1 cellular context compared by ENCODE assay signal in the genomic region with DNA sequence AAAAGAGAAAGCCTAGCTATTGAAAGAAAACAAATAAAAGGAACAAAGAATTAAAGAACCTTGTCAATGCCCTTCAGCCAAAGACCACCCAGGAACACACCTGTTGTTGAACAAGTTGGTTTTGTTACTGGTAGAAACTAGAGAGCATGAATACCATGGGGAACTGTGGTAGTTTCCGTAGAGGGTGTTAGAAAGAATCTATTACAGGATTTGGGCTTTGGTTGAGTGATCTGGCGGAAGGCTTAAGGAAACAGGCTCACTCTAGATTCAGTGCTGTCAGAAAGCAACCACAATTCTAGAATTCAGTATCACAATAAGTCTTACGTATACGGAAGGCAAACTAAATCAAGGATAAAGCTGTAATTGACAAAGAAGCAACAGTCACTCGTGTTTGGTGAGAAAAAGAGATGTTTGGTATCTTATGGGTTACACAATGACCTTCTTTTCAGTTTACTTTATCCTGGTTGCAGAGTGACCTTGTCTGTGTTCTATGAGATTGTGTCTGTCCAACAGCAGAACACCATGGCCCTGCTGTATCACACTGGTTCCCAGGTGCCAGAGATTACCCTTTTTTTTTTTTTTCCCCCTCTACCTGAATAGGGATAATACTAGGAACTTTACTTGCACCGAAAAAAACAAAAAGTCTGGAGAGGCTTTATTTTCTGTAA.
TF ChIP-seq lines count a peak whose summit lies in the region.

No MANE protein-coding gene starts in this region.

TF ChIP-seq in GM23338, 12 proteins besides CTCF, POLR2A, EP300 and RAD21 (continued from another document):
- TF ChIP-seq, protein P1, sequence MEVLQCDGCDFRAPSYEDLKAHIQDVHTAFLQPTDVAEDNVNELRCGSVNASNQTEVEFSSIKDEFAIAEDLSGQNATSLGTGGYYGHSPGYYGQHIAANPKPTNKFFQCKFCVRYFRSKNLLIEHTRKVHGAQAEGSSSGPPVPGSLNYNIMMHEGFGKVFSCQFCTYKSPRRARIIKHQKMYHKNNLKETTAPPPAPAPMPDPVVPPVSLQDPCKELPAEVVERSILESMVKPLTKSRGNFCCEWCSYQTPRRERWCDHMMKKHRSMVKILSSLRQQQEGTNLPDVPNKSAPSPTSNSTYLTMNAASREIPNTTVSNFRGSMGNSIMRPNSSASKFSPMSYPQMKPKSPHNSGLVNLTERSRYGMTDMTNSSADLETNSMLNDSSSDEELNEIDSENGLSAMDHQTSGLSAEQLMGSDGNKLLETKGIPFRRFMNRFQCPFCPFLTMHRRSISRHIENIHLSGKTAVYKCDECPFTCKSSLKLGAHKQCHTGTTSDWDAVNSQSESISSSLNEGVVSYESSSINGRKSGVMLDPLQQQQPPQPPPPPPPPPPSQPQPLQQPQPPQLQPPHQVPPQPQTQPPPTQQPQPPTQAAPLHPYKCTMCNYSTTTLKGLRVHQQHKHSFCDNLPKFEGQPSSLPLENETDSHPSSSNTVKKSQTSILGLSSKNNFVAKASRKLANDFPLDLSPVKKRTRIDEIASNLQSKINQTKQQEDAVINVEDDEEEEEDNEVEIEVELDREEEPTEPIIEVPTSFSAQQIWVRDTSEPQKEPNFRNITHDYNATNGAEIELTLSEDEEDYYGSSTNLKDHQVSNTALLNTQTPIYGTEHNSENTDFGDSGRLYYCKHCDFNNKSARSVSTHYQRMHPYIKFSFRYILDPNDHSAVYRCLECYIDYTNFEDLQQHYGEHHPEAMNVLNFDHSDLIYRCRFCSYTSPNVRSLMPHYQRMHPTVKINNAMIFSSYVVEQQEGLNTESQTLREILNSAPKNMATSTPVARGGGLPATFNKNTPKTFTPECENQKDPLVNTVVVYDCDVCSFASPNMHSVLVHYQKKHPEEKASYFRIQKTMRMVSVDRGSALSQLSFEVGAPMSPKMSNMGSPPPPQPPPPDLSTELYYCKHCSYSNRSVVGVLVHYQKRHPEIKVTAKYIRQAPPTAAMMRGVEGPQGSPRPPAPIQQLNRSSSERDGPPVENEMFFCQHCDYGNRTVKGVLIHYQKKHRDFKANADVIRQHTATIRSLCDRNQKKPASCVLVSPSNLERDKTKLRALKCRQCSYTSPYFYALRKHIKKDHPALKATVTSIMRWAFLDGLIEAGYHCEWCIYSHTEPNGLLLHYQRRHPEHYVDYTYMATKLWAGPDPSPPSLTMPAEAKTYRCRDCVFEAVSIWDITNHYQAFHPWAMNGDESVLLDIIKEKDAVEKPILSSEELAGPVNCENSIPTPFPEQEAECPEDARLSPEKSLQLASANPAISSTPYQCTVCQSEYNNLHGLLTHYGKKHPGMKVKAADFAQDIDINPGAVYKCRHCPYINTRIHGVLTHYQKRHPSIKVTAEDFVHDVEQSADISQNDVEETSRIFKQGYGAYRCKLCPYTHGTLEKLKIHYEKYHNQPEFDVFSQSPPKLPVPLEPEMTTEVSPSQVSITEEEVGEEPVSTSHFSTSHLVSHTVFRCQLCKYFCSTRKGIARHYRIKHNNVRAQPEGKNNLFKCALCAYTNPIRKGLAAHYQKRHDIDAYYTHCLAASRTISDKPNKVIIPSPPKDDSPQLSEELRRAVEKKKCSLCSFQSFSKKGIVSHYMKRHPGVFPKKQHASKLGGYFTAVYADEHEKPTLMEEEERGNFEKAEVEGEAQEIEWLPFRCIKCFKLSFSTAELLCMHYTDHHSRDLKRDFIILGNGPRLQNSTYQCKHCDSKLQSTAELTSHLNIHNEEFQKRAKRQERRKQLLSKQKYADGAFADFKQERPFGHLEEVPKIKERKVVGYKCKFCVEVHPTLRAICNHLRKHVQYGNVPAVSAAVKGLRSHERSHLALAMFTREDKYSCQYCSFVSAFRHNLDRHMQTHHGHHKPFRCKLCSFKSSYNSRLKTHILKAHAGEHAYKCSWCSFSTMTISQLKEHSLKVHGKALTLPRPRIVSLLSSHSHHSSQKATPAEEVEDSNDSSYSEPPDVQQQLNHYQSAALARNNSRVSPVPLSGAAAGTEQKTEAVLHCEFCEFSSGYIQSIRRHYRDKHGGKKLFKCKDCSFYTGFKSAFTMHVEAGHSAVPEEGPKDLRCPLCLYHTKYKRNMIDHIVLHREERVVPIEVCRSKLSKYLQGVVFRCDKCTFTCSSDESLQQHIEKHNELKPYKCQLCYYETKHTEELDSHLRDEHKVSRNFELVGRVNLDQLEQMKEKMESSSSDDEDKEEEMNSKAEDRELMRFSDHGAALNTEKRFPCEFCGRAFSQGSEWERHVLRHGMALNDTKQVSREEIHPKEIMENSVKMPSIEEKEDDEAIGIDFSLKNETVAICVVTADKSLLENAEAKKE (CRISPR knock-in tag; IDR thresholded peaks at IDR 0.05), result 0 out of 2 replicates have a peak, but pooled peaks have one; percentile 44
- TF ChIP-seq, protein P2, sequence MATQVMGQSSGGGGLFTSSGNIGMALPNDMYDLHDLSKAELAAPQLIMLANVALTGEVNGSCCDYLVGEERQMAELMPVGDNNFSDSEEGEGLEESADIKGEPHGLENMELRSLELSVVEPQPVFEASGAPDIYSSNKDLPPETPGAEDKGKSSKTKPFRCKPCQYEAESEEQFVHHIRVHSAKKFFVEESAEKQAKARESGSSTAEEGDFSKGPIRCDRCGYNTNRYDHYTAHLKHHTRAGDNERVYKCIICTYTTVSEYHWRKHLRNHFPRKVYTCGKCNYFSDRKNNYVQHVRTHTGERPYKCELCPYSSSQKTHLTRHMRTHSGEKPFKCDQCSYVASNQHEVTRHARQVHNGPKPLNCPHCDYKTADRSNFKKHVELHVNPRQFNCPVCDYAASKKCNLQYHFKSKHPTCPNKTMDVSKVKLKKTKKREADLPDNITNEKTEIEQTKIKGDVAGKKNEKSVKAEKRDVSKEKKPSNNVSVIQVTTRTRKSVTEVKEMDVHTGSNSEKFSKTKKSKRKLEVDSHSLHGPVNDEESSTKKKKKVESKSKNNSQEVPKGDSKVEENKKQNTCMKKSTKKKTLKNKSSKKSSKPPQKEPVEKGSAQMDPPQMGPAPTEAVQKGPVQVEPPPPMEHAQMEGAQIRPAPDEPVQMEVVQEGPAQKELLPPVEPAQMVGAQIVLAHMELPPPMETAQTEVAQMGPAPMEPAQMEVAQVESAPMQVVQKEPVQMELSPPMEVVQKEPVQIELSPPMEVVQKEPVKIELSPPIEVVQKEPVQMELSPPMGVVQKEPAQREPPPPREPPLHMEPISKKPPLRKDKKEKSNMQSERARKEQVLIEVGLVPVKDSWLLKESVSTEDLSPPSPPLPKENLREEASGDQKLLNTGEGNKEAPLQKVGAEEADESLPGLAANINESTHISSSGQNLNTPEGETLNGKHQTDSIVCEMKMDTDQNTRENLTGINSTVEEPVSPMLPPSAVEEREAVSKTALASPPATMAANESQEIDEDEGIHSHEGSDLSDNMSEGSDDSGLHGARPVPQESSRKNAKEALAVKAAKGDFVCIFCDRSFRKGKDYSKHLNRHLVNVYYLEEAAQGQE (IDR thresholded peaks at IDR 0.05; ENCODE audit: unreplicated experiment), result no peak
- TF ChIP-seq CREB1 (CRISPR knock-in tag; IDR thresholded peaks at IDR 0.05; ENCODE audit: low read depth) (0 out of 2 replicates have a peak, but pooled peaks have one; percentile 11), ZNF331 (CRISPR knock-in tag; IDR thresholded peaks at IDR 0.05; ENCODE audit: low read depth) (no peak)
